8 cellular contexts compared by ENCODE assay signal in the genomic region with DNA sequence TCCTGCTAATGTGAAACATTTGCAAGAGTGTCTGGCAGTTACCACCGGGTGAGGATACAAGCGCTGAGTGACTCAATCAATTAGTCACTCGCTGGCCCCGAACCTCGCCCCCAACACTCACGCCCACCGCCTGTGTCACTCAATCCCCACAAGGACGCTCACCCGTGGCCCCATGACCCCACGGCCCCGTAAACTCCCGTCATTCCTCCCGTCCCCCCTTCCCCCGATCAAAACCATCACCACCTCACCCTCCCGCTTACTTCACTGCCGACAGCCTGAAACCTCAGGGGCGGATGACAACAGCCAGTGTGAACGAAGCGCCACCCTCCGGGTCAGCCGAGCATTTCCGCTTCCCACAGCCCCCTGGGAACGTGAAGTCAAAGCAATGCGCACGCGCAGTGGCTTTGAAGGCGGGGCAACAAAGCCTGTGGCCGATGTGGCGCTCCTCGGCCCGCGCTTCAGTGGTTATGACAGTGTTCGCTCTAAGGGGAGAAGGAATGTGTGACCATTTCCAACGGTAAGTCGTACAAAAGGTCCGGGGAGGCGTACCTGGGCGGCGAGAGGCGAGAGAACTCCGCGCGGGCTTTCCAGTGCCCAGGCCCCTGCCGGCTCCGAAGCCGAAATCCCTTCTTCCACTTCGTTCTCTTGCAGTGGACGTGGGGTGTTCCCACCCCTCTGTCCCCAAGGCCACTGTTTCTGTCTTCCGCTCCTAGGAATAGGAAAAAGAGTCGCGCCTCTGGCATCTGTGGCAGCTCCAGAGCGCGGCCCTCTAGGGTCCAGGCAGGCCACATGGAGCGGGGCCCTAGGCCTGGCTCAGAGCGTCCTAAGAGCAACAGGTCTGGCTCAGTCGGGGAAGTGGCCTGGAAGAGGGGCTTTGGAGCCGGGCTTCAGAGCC. TPM values are rescaled to one million over a fixed set of nuclear protein-coding genes. Genes with fewer than 3 reads are reported as not detected.
DNase-seq lines count a peak whose midpoint lies in the region; ATAC-seq and TF ChIP-seq lines count a peak whose summit lies in the region.

ZNF674 (minus strand) TSS at position 311 of the 895 bp plus-strand sequence. CDS start 3,334 bp downstream, outside the sequence.

- TF ChIP-seq RAD21 in liver (IDR thresholded peaks at IDR 0.05), result peak; percentile 50 to 74

- H3K4me1 ChIP-seq in liver (ENCODE audit: control insufficient read depth in 4 of 4, insufficient read depth in 4 of 4, low read length in 3 of 4), result peaks cover 4 to 16% (median 10%) of the 10 kb centered on the region in 4 donors

- peak within 1 kb of the TSS; percentile 99 for H3K27ac Mint-ChIP-seq in activated CD4-positive, alpha-beta T cell treated with anti-CD3 and anti-CD28 coated beads, Interleukin-2, amount 10 ng/mL, durations not matched to agents 7 days and 5 days

- POLR2A ChIA-PET in activated CD4-positive, alpha-beta T cell treated with anti-CD3 and anti-CD28 coated beads, Interleukin-2, amount 10 ng/mL, durations not matched to agents 7 days and 5 days (lab: Charles Lee), result no interaction called here

- no peaks in the 10 kb centered on the region for H3K36me3 ChIP-seq in liver (ENCODE audit: control insufficient read depth in 4 of 4, insufficient read depth in 3 of 4, low read depth in 1 of 4, low read length in 3 of 4)

- H3K36me3 Mint-ChIP-seq in activated CD4-positive, alpha-beta T cell treated with anti-CD3 and anti-CD28 coated beads, Interleukin-2, amount 10 ng/mL, durations not matched to agents 7 days and 5 days (ENCODE audit: low read depth), result peaks cover 11% of the 10 kb centered on the region

- no peaks in the 10 kb centered on the region for H3K27me3 Mint-ChIP-seq in activated CD4-positive, alpha-beta T cell treated with anti-CD3 and anti-CD28 coated beads, Interleukin-2, amount 10 ng/mL, durations not matched to agents 7 days and 5 days

- H3K9me3 ChIP-seq in liver (ENCODE audit: control insufficient read depth in 4 of 4, low read length in 3 of 4), result no peaks in the 10 kb centered on the region

- H3K9ac ChIP-seq in liver (ENCODE audit: low read depth in 1 of 2, low read length in 2 of 2), result peak within 1 kb of the TSS; percentile 82 to 95

- peak; percentile 70 to 92 for DNase-seq in NCI-H526 (lab: John Stamatoyannopoulos, UW)
- DNase-seq in activated CD4-positive, alpha-beta T cell treated with anti-CD3 and anti-CD28 coated beads, Interleukin-2, amount 10 ng/mL, durations not matched to agents 7 days and 5 days, result peak; percentile 94
- DNase-seq in dermis blood vessel endothelial cell, result peak; percentile 93
- peak; percentile 91 for DNase-seq in stimulated activated CD4-positive, alpha-beta T cell treated with anti-CD3 and anti-CD28 coated beads, Interleukin-4, amount 100 ng/mL, for 1 hour

- peak; percentile 86 for ATAC-seq in GM19324 (IDR thresholded peaks at IDR 0.05; ENCODE audit: low FRiP score, unreplicated experiment)
- ATAC-seq in HG03460 (IDR thresholded peaks at IDR 0.05; ENCODE audit: unreplicated experiment), result peak; percentile 86

- no peaks in the 10 kb centered on the region for H3K9me3 Mint-ChIP-seq in activated CD4-positive, alpha-beta T cell treated with anti-CD3 and anti-CD28 coated beads, Interleukin-2, amount 10 ng/mL, durations not matched to agents 7 days and 5 days

- TF ChIP-seq CTCF in C4-2B (conservative IDR thresholded peaks at IDR 0.05) (peak; percentile 46), liver (IDR thresholded peaks at IDR 0.05; ENCODE audit: low read depth, low read length, missing input control) (peak; percentile 50)

- H3K27ac ChIP-seq in C4-2B (peak within 1 kb of the TSS; percentile 88), liver (ENCODE audit: low read depth in 1 of 2, low read length in 2 of 2) (peak within 1 kb of the TSS; percentile 58 to 93)

- H3K27me3 ChIP-seq in liver (ENCODE audit: control insufficient read depth in 4 of 4, insufficient read depth in 4 of 4, low read length in 3 of 4), result no peaks in the 10 kb centered on the region

- 0% methylated on average over 57 of the region's 57 CpGs for WGBS in liver

- peak within 1 kb of the TSS; percentile 84 to 89 (median 88) for H3K4me3 ChIP-seq in liver (ENCODE audit: low read depth in 1 of 3, low read length in 3 of 3)

- CTCF ChIA-PET in activated CD4-positive, alpha-beta T cell treated with anti-CD3 and anti-CD28 coated beads, Interleukin-2, amount 10 ng/mL, durations not matched to agents 7 days and 5 days (lab: Charles Lee), result interaction anchor here (0.7 kb wide), 1 partner anchor 519 kb away, joined by 4 read pairs; no protein-coding TSS in a partner anchor

- H3K4me3 Mint-ChIP-seq in activated CD4-positive, alpha-beta T cell treated with anti-CD3 and anti-CD28 coated beads, Interleukin-2, amount 10 ng/mL, durations not matched to agents 7 days and 5 days, result peak within 1 kb of the TSS; percentile 99

- peaks cover 30% of the 10 kb centered on the region for H3K4me1 Mint-ChIP-seq in activated CD4-positive, alpha-beta T cell treated with anti-CD3 and anti-CD28 coated beads, Interleukin-2, amount 10 ng/mL, durations not matched to agents 7 days and 5 days

TF ChIP-seq in liver, 16 proteins besides CTCF, POLR2A, EP300 and RAD21:
- peak; percentile 32 for TF ChIP-seq TAF1 (conservative IDR thresholded peaks at IDR 0.05)
- TF ChIP-seq EGR1 (IDR thresholded peaks at IDR 0.05; ENCODE audit: low read depth in 2 of 2), result no peak
- peak in 1 of 2 donors; percentile 14 for TF ChIP-seq JUND (IDR thresholded peaks at IDR 0.05)
- no peak for TF ChIP-seq HNF4G (IDR thresholded peaks at IDR 0.05)
- peak; percentile 65 for TF ChIP-seq YY1 (IDR thresholded peaks at IDR 0.05)
- TF ChIP-seq RXRA (IDR thresholded peaks at IDR 0.05), result peak; percentile 41 to 59
- TF ChIP-seq, protein P1, sequence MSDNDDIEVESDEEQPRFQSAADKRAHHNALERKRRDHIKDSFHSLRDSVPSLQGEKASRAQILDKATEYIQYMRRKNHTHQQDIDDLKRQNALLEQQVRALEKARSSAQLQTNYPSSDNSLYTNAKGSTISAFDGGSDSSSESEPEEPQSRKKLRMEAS (IDR thresholded peaks at IDR 0.05), result no peak
- TF ChIP-seq FOXA1 (IDR thresholded peaks at IDR 0.05), result no peak
- TF ChIP-seq ATF3 (IDR thresholded peaks at IDR 0.05), result peak; percentile 35
- no peak for TF ChIP-seq FOXA2 (IDR thresholded peaks at IDR 0.05)
- peak; percentile 43 to 89 for TF ChIP-seq GABPA (IDR thresholded peaks at IDR 0.05 in 1 of 2, conservative IDR thresholded peaks at IDR 0.05 in 1 of 2)
- TF ChIP-seq, protein P2, sequence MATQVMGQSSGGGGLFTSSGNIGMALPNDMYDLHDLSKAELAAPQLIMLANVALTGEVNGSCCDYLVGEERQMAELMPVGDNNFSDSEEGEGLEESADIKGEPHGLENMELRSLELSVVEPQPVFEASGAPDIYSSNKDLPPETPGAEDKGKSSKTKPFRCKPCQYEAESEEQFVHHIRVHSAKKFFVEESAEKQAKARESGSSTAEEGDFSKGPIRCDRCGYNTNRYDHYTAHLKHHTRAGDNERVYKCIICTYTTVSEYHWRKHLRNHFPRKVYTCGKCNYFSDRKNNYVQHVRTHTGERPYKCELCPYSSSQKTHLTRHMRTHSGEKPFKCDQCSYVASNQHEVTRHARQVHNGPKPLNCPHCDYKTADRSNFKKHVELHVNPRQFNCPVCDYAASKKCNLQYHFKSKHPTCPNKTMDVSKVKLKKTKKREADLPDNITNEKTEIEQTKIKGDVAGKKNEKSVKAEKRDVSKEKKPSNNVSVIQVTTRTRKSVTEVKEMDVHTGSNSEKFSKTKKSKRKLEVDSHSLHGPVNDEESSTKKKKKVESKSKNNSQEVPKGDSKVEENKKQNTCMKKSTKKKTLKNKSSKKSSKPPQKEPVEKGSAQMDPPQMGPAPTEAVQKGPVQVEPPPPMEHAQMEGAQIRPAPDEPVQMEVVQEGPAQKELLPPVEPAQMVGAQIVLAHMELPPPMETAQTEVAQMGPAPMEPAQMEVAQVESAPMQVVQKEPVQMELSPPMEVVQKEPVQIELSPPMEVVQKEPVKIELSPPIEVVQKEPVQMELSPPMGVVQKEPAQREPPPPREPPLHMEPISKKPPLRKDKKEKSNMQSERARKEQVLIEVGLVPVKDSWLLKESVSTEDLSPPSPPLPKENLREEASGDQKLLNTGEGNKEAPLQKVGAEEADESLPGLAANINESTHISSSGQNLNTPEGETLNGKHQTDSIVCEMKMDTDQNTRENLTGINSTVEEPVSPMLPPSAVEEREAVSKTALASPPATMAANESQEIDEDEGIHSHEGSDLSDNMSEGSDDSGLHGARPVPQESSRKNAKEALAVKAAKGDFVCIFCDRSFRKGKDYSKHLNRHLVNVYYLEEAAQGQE (IDR thresholded peaks at IDR 0.05), result peak; percentile 42
- TF ChIP-seq, protein P3, sequence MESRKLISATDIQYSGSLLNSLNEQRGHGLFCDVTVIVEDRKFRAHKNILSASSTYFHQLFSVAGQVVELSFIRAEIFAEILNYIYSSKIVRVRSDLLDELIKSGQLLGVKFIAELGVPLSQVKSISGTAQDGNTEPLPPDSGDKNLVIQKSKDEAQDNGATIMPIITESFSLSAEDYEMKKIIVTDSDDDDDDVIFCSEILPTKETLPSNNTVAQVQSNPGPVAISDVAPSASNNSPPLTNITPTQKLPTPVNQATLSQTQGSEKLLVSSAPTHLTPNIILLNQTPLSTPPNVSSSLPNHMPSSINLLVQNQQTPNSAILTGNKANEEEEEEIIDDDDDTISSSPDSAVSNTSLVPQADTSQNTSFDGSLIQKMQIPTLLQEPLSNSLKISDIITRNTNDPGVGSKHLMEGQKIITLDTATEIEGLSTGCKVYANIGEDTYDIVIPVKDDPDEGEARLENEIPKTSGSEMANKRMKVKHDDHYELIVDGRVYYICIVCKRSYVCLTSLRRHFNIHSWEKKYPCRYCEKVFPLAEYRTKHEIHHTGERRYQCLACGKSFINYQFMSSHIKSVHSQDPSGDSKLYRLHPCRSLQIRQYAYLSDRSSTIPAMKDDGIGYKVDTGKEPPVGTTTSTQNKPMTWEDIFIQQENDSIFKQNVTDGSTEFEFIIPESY (IDR thresholded peaks at IDR 0.05), result no peak
- TF ChIP-seq HNF4A (conservative IDR thresholded peaks at IDR 0.05), result peak in 1 of 2 donors; percentile 26
- TF ChIP-seq NR2F2 (IDR thresholded peaks at IDR 0.05), result peak; percentile 53
- TF ChIP-seq SP1 (IDR thresholded peaks at IDR 0.05), result no peak

RNA-seq across cellular contexts. Expression of gene ZNF674, which starts in this region (rescaled TPM):
- total RNA-seq in activated CD4-positive, alpha-beta T cell treated with anti-CD3 and anti-CD28 coated beads, Interleukin-2, amount 10 ng/mL, durations not matched to agents 7 days and 5 days, result 1 to 10 TPM; 5.3 to 5.4 TPM
- 4.1 and 6.6 TPM in 2 replicates for total RNA-seq in dermis blood vessel endothelial cell
- total RNA-seq in liver, result 1 to 10 TPM; 2.2 to 3.6 TPM
- polyA plus RNA-seq in liver, result 1 to 10 TPM in 1 of 2 donors, under 1 TPM in 1; 0.84 to 2.0 TPM

Comparison
In these comparisons a context has a peak if more than half of its experiments do, and no peak if none do; other contexts are left out.
1. Peak in every context shown above with its lines: DNase-seq, ATAC-seq, H3K4me3 ChIP-seq and H3K27ac ChIP-seq.